Comparison of ENCODE assay signal across 1 cellular context in the genomic region with DNA sequence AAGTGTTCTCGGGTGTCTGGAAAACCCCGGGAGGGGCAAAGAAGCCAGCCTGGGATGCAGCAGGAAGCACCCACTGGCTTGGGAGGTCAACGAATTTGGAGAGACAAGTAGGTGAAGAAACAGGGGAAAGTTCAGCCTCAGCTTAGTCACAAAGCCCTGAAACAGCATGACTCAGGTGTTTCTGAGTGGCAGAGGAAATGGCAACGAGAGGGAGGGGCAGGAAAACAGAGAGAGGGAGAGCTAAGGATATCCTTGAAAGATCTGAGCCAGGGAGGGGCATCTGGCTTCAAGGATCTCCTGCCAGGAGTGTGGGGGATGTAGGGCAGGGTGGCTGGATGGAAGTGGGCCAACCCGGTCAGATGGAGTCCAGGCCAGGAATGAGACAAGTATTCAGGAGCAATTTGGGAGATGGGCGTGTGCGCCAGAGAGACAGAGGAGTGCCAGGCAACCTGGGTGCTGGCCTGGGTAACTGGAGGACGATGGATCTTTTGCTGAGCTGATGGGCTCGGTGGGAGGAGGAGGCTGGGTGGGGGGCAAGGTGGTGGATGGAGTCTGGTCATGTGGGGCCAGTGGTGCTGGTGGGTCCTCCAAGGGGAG.
TF ChIP-seq lines count a peak whose summit lies in the region.

No MANE protein-coding gene starts in this region.

TF ChIP-seq in HepG2, 621 proteins besides CTCF, POLR2A, EP300 and RAD21 (continues in another document):
- TF ChIP-seq HOXA3 (CRISPR knock-in tag; IDR thresholded peaks at IDR 0.05) (peak; percentile 59), NFE2 (CRISPR knock-in tag; IDR thresholded peaks at IDR 0.05) (peak; percentile 99), RFX5 (IDR thresholded peaks at IDR 0.05; ENCODE audit: low read depth, low read length) (peak; percentile 78), EEA1 (CRISPR knock-in tag; IDR thresholded peaks at IDR 0.05; ENCODE audit: borderline replicate concordance) (0 out of 2 replicates have a peak, but pooled peaks have one; percentile 70), HOXA5 (CRISPR knock-in tag; IDR thresholded peaks at IDR 0.05) (0 out of 2 replicates have a peak, but pooled peaks have one; percentile 25), KAT8 (CRISPR knock-in tag; IDR thresholded peaks at IDR 0.05) (peak; percentile 54; the same call in 1 of the 2 replicates), RBFOX2 (IDR thresholded peaks at IDR 0.05; ENCODE audit: low read depth, low read length) (no peak), POGK (CRISPR knock-in tag; conservative IDR thresholded peaks at IDR 0.05) (0 out of 2 replicates have a peak, but pooled peaks have one; percentile 46), TEAD3 (CRISPR knock-in tag; optimal IDR thresholded peaks at IDR 0.05; ENCODE audit: borderline replicate concordance) (peak; percentile 42), GABPA (IDR thresholded peaks at IDR 0.05; ENCODE audit: low read depth, low read length) (no peak), GABPA (CRISPR knock-in tag; IDR thresholded peaks at IDR 0.05; ENCODE audit: low read depth) (peak; percentile 36), ZNF331 (CRISPR knock-in tag; IDR thresholded peaks at IDR 0.05) (peak; percentile 51; the same call in 1 of the 2 replicates), ZNF232 (CRISPR knock-in tag; IDR thresholded peaks at IDR 0.05; ENCODE audit: borderline replicate concordance) (no peak), FOXA3 (CRISPR knock-in tag; IDR thresholded peaks at IDR 0.05) (peak; percentile 80), RBM39 (IDR thresholded peaks at IDR 0.05; ENCODE audit: low read depth, low read length, poor library complexity, severe bottlenecking) (no peak), ZNF672 (CRISPR knock-in tag; IDR thresholded peaks at IDR 0.05) (no peak), GABPB1 (CRISPR knock-in tag; IDR thresholded peaks at IDR 0.05) (peak; percentile 53; the same call in 1 of the 2 replicates), ARNTL (CRISPR knock-in tag; IDR thresholded peaks at IDR 0.05) (no peak), ZEB1 (IDR thresholded peaks at IDR 0.05; ENCODE audit: insufficient replicate concordance, low read depth) (peak; percentile 52), CENPT (CRISPR knock-in tag; IDR thresholded peaks at IDR 0.05; ENCODE audit: low read depth) (no peak), ZNF350 (CRISPR knock-in tag; IDR thresholded peaks at IDR 0.05; ENCODE audit: borderline replicate concordance, low read depth) (0 out of 2 replicates have a peak, but pooled peaks have one; percentile 26), TFAP4 (IDR thresholded peaks at IDR 0.05; ENCODE audit: borderline replicate concordance, low read depth) (peak; percentile 63; the same call in 1 of the 2 replicates), CEBPG (CRISPR knock-in tag; IDR thresholded peaks at IDR 0.05) (peak; percentile 82), ZNF563 (CRISPR knock-in tag; IDR thresholded peaks at IDR 0.05) (no peak), MIER3 (CRISPR knock-in tag; IDR thresholded peaks at IDR 0.05; ENCODE audit: borderline replicate concordance) (peak; percentile 22; the same call in 1 of the 2 replicates), SOX13 (IDR thresholded peaks at IDR 0.05) (no peak), SOX13 (CRISPR knock-in tag; conservative IDR thresholded peaks at IDR 0.05 in 1 of 2, IDR thresholded peaks at IDR 0.05 in 1 of 2) (peak in 1 of 2 experiments; percentile 72; a peak in 2 of 4 replicates), TCF7 (IDR thresholded peaks at IDR 0.05; ENCODE audit: low read depth) (0 out of 2 replicates have a peak, but pooled peaks have one; percentile 21), ZFP36L1 (CRISPR knock-in tag; IDR thresholded peaks at IDR 0.05) (no peak), MAX (IDR thresholded peaks at IDR 0.05) (0 out of 2 replicates have a peak, but pooled peaks have one; percentile 22), SOX6 (IDR thresholded peaks at IDR 0.05) (no peak), SOX6 (CRISPR knock-in tag; IDR thresholded peaks at IDR 0.05) (peak; percentile 66), SOX5 (CRISPR knock-in tag; IDR thresholded peaks at IDR 0.05; ENCODE audit: borderline replicate concordance) (peak; percentile 64; the same call in 1 of the 2 replicates), SP4 (CRISPR knock-in tag; IDR thresholded peaks at IDR 0.05) (0 out of 2 replicates have a peak, but pooled peaks have one; percentile 35), CBX5 (CRISPR knock-in tag; IDR thresholded peaks at IDR 0.05; ENCODE audit: borderline replicate concordance) (peak; percentile 77; the same call in 1 of the 2 replicates), DPF2 (CRISPR knock-in tag; IDR thresholded peaks at IDR 0.05; ENCODE audit: borderline replicate concordance, low read depth) (peak; percentile 50; the same call in 1 of the 2 replicates), NR0B2 (CRISPR knock-in tag; IDR thresholded peaks at IDR 0.05) (no peak), KDM5B (CRISPR knock-in tag; IDR thresholded peaks at IDR 0.05; ENCODE audit: borderline replicate concordance) (peak; percentile 40; the same call in 1 of the 2 replicates)
- TF ChIP-seq, protein P1, sequence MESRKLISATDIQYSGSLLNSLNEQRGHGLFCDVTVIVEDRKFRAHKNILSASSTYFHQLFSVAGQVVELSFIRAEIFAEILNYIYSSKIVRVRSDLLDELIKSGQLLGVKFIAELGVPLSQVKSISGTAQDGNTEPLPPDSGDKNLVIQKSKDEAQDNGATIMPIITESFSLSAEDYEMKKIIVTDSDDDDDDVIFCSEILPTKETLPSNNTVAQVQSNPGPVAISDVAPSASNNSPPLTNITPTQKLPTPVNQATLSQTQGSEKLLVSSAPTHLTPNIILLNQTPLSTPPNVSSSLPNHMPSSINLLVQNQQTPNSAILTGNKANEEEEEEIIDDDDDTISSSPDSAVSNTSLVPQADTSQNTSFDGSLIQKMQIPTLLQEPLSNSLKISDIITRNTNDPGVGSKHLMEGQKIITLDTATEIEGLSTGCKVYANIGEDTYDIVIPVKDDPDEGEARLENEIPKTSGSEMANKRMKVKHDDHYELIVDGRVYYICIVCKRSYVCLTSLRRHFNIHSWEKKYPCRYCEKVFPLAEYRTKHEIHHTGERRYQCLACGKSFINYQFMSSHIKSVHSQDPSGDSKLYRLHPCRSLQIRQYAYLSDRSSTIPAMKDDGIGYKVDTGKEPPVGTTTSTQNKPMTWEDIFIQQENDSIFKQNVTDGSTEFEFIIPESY (CRISPR knock-in tag; IDR thresholded peaks at IDR 0.05), result peak; percentile 78
- TF ChIP-seq, protein P2, sequence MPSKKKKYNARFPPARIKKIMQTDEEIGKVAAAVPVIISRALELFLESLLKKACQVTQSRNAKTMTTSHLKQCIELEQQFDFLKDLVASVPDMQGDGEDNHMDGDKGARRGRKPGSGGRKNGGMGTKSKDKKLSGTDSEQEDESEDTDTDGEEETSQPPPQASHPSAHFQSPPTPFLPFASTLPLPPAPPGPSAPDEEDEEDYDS (CRISPR knock-in tag; IDR thresholded peaks at IDR 0.05), result peak; percentile 50; the same call in 1 of the 2 replicates
- TF ChIP-seq, protein P3, sequence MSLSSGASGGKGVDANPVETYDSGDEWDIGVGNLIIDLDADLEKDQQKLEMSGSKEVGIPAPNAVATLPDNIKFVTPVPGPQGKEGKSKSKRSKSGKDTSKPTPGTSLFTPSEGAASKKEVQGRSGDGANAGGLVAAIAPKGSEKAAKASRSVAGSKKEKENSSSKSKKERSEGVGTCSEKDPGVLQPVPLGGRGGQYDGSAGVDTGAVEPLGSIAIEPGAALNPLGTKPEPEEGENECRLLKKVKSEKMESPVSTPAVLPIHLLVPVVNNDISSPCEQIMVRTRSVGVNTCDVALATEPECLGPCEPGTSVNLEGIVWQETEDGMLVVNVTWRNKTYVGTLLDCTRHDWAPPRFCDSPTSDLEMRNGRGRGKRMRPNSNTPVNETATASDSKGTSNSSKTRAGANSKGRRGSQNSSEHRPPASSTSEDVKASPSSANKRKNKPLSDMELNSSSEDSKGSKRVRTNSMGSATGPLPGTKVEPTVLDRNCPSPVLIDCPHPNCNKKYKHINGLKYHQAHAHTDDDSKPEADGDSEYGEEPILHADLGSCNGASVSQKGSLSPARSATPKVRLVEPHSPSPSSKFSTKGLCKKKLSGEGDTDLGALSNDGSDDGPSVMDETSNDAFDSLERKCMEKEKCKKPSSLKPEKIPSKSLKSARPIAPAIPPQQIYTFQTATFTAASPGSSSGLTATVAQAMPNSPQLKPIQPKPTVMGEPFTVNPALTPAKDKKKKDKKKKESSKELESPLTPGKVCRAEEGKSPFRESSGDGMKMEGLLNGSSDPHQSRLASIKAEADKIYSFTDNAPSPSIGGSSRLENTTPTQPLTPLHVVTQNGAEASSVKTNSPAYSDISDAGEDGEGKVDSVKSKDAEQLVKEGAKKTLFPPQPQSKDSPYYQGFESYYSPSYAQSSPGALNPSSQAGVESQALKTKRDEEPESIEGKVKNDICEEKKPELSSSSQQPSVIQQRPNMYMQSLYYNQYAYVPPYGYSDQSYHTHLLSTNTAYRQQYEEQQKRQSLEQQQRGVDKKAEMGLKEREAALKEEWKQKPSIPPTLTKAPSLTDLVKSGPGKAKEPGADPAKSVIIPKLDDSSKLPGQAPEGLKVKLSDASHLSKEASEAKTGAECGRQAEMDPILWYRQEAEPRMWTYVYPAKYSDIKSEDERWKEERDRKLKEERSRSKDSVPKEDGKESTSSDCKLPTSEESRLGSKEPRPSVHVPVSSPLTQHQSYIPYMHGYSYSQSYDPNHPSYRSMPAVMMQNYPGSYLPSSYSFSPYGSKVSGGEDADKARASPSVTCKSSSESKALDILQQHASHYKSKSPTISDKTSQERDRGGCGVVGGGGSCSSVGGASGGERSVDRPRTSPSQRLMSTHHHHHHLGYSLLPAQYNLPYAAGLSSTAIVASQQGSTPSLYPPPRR (CRISPR knock-in tag; IDR thresholded peaks at IDR 0.05; ENCODE audit: borderline replicate concordance), result peak; percentile 51
- TF ChIP-seq, protein P4, sequence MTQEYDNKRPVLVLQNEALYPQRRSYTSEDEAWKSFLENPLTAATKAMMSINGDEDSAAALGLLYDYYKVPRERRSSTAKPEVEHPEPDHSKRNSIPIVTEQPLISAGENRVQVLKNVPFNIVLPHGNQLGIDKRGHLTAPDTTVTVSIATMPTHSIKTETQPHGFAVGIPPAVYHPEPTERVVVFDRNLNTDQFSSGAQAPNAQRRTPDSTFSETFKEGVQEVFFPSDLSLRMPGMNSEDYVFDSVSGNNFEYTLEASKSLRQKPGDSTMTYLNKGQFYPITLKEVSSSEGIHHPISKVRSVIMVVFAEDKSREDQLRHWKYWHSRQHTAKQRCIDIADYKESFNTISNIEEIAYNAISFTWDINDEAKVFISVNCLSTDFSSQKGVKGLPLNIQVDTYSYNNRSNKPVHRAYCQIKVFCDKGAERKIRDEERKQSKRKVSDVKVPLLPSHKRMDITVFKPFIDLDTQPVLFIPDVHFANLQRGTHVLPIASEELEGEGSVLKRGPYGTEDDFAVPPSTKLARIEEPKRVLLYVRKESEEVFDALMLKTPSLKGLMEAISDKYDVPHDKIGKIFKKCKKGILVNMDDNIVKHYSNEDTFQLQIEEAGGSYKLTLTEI (CRISPR knock-in tag; conservative IDR thresholded peaks at IDR 0.05), result no peak
- TF ChIP-seq, protein P5, sequence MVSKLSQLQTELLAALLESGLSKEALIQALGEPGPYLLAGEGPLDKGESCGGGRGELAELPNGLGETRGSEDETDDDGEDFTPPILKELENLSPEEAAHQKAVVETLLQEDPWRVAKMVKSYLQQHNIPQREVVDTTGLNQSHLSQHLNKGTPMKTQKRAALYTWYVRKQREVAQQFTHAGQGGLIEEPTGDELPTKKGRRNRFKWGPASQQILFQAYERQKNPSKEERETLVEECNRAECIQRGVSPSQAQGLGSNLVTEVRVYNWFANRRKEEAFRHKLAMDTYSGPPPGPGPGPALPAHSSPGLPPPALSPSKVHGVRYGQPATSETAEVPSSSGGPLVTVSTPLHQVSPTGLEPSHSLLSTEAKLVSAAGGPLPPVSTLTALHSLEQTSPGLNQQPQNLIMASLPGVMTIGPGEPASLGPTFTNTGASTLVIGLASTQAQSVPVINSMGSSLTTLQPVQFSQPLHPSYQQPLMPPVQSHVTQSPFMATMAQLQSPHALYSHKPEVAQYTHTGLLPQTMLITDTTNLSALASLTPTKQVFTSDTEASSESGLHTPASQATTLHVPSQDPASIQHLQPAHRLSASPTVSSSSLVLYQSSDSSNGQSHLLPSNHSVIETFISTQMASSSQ (IDR thresholded peaks at IDR 0.05; ENCODE audit: low read depth), result 0 out of 2 replicates have a peak, but pooled peaks have one; percentile 13
- TF ChIP-seq, protein P5 (CRISPR knock-in tag; IDR thresholded peaks at IDR 0.05; ENCODE audit: borderline replicate concordance), result peak; percentile 39; the same call in 1 of the 2 replicates
